Comparison of ENCODE assay signal across 9 cellular contexts in the genomic region with DNA sequence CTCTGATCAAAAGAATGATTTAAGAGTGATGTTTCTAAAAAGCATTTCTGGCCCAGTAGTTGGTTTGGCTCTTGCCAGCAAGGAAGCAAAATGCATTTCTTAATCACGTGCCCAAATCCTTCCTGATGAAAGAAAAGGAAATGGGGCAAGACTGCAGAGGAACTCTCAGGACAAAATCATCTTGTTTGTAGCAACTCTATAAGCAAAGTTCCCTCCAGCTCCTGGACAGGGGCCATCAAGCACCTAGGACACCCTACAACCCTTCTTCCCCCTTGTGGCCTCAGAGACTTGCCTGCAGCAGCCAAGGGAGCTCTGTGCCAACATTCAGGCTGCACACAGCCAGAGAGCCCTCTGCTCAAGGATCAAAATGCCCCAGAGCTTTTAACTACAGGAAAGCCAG.
DNase-seq lines count a peak whose midpoint lies in the region; ATAC-seq and TF ChIP-seq lines count a peak whose summit lies in the region.
"Had no signal": no experiment of that assay in that cellular context is flagged by ENCODE, and none has a peak within 500 bp of the region (broad histone marks: within the 10 kb centered on the region; RNA-seq: fewer than 3 reads in every experiment).

No MANE protein-coding gene starts in this region.

- no peak overlapping the region for H3K4me3 Mint-ChIP-seq in endothelial cell (ENCODE audit: unreplicated experiment)
- H3K4me3 Mint-ChIP-seq in naive thymus-derived CD8-positive, alpha-beta T cell, result peak overlapping the region in 6 of 10 donors; percentile 7 to 46 (median 19)

- H3K4me3 ChIP-seq in BLaER1 (no peak overlapping the region), Loucy (ENCODE audit: low read length, poor library complexity, severe bottlenecking) (no peak overlapping the region)

- H3K9me2 ChIP-seq in Loucy (replicated peaks; ENCODE audit: low read depth, low read length), result no peaks in the 10 kb centered on the region

- POLR2A ChIA-PET in naive thymus-derived CD8-positive, alpha-beta T cell (lab: Charles Lee), result interaction anchor here (0.6 to 3.0 kb wide), 4 partner anchors 86 to 328 kb away, joined by 3 to 17 read pairs (median 4); a partner anchor contains a TSS
- POLR2A ChIA-PET in HEK293T (lab: Yijun Ruan, JAX), result interaction anchor here (0.9 kb wide), 1 partner anchor 15 kb away, joined by 3 read pairs; no protein-coding TSS in a partner anchor

- H3K27ac Mint-ChIP-seq in endothelial cell (ENCODE audit: unreplicated experiment), result peak overlapping the region; percentile 90
- peak overlapping the region; percentile 70 to 94 (median 85) for H3K27ac Mint-ChIP-seq in naive thymus-derived CD8-positive, alpha-beta T cell

- H3K27me3 ChIP-seq in BLaER1 (no peaks in the 10 kb centered on the region), Loucy (ENCODE audit: insufficient read depth, low read length, poor library complexity, severe bottlenecking) (no peaks in the 10 kb centered on the region)

- CTCF ChIA-PET in HEK293T (lab: Yijun Ruan, JAX), result interaction anchor here (0.5 to 2.7 kb wide), 7 partner anchors 8 to 129 kb away, joined by 3 to 27 read pairs (median 4); a partner anchor contains a TSS

- peak overlapping the region; percentile 64 for H3K4me2 ChIP-seq in BLaER1
- peak overlapping the region; percentile 21 for H3K4me2 ChIP-seq in Loucy (ENCODE audit: low read depth, low read length, poor library complexity, severe bottlenecking)

- no peaks in the 10 kb centered on the region for H3K9me3 Mint-ChIP-seq in endothelial cell (ENCODE audit: unreplicated experiment)
- H3K9me3 Mint-ChIP-seq in naive thymus-derived CD8-positive, alpha-beta T cell, result no peaks in the 10 kb centered on the region

- H3K36me3 ChIP-seq in BLaER1, result peaks cover 80% of the 10 kb centered on the region
- peaks cover 42% of the 10 kb centered on the region; the same call in 1 of the 2 replicates for H3K36me3 ChIP-seq in Loucy (ENCODE audit: insufficient read depth, low read length)

- peaks cover 30% of the 10 kb centered on the region for H3K4me1 ChIP-seq in BLaER1
- peaks cover 15% of the 10 kb centered on the region for H3K4me1 ChIP-seq in Loucy (ENCODE audit: insufficient read depth, low read length, poor library complexity, severe bottlenecking)

- H3K79me2 ChIP-seq in Loucy (ENCODE audit: insufficient read depth, low read length), result no peaks in the 10 kb centered on the region

- H3K9me3 ChIP-seq in BLaER1, result no peaks in the 10 kb centered on the region
- no peaks in the 10 kb centered on the region for H3K9me3 ChIP-seq in Loucy (ENCODE audit: insufficient read depth, low read depth, low read length)

- H3K36me3 Mint-ChIP-seq in endothelial cell (ENCODE audit: low read depth, unreplicated experiment), result peaks cover 20% of the 10 kb centered on the region
- H3K36me3 Mint-ChIP-seq in naive thymus-derived CD8-positive, alpha-beta T cell, result peaks cover 0 to 35% (median 15%) of the 10 kb centered on the region in 3 donors

- no peak overlapping the region for H2AFZ ChIP-seq in Loucy (ENCODE audit: low read length)

- H3K27me3 Mint-ChIP-seq in endothelial cell (ENCODE audit: unreplicated experiment), result peaks cover 2% of the 10 kb centered on the region
- no peaks in the 10 kb centered on the region for H3K27me3 Mint-ChIP-seq in naive thymus-derived CD8-positive, alpha-beta T cell

- H4K20me1 ChIP-seq in BLaER1, result no peaks in the 10 kb centered on the region
- no peaks in the 10 kb centered on the region for H4K20me1 ChIP-seq in Loucy (ENCODE audit: insufficient read depth, low read length, poor library complexity, severe bottlenecking)

- TF ChIP-seq CTCF in Loucy (conservative IDR thresholded peaks at IDR 0.05; ENCODE audit: low read length) (no peak), endothelial cell (IDR thresholded peaks at IDR 0.05; ENCODE audit: unreplicated experiment) (peak; percentile 13)

- DNase-seq in endothelial cell (ENCODE audit: low spot score) (no peak), HEK293T (ENCODE audit: extremely low spot score) (no peak), DMS53 treated with DMSO at 0.1 percent for 48 hours (lab: John Stamatoyannopoulos, UW; ENCODE audit: unreplicated experiment) (no peak)
- peak in 3 of 10 donors; percentile 10 to 14 (median 11) for DNase-seq in naive thymus-derived CD8-positive, alpha-beta T cell
- DNase-seq in activated CD4-positive, alpha-beta T cell treated with anti-CD3 and anti-CD28 coated beads, Interleukin-2, amount 50 U/mL, for 4 hours, result no peak
- DNase-seq: SHP77 had no signal

- ATAC-seq in naive thymus-derived CD8-positive, alpha-beta T cell, result peak; percentile 38 to 39
- ATAC-seq in HG03469 (IDR thresholded peaks at IDR 0.05; ENCODE audit: unreplicated experiment), result no peak

- H3K9ac ChIP-seq in BLaER1 (peak overlapping the region; percentile 45; the same call in 1 of the 2 replicates), Loucy (ENCODE audit: low read depth, low read length, poor library complexity, severe bottlenecking) (peak overlapping the region; percentile 8)

- H3F3A ChIP-seq in Loucy (ENCODE audit: low read depth), result no peaks in the 10 kb centered on the region

- H3K27ac ChIP-seq in BLaER1, result peak overlapping the region; percentile 50

- H3K4me1 Mint-ChIP-seq in endothelial cell (ENCODE audit: unreplicated experiment), result peaks cover 54% of the 10 kb centered on the region
- H3K4me1 Mint-ChIP-seq in naive thymus-derived CD8-positive, alpha-beta T cell, result peaks cover 5 to 36% (median 27%) of the 10 kb centered on the region in 4 donors

TF ChIP-seq in HEK293T, 16 proteins besides CTCF, POLR2A, EP300 and RAD21:
- no peak for TF ChIP-seq CTBP1 (IDR thresholded peaks at IDR 0.05; ENCODE audit: borderline replicate concordance)
- TF ChIP-seq ZNF384 (IDR thresholded peaks at IDR 0.05), result no peak
- no peak for TF ChIP-seq ELF4 (IDR thresholded peaks at IDR 0.05)
- no peak for TF ChIP-seq L3MBTL2 (conservative IDR thresholded peaks at IDR 0.05)
- no peak for TF ChIP-seq SP1 (IDR thresholded peaks at IDR 0.05)
- TF ChIP-seq HDGF (IDR thresholded peaks at IDR 0.05; ENCODE audit: borderline replicate concordance), result no peak
- no peak for TF ChIP-seq BHLHE40 (IDR thresholded peaks at IDR 0.05; ENCODE audit: borderline replicate concordance)
- no peak for TF ChIP-seq FOXK2 (IDR thresholded peaks at IDR 0.05)
- TF ChIP-seq ARNT (IDR thresholded peaks at IDR 0.05), result no peak
- no peak for TF ChIP-seq FOXA1 (IDR thresholded peaks at IDR 0.05)
- TF ChIP-seq FOXM1 (IDR thresholded peaks at IDR 0.05; ENCODE audit: borderline replicate concordance), result no peak
- no peak for TF ChIP-seq NFRKB (IDR thresholded peaks at IDR 0.05)
- TF ChIP-seq LEF1 (IDR thresholded peaks at IDR 0.05; ENCODE audit: borderline replicate concordance), result no peak
